10 cellular contexts compared by ENCODE assay signal in the genomic region with DNA sequence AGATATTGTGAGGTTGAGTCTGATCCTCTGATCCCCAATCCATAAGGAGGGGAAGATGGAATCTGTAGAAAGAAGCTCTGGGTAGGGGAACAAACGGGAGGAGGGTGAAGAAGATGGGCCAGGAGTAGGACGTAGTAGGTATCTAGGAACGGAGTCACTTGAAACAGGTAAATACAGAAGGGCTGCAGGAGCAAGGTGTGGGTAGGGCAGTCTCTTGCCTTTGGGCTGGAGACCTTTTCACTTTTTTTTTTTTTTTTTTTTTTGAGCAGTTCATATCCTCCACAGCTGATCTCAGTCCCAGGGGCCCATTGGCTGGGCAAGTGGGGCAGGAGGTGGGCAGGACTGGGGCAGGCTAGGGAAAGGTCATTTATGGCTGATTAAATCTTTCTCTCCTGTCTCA. TPM values are rescaled to one million over a fixed set of nuclear protein-coding genes. Genes with fewer than 3 reads are reported as not detected.
DNase-seq lines count a peak whose midpoint lies in the region; ATAC-seq and TF ChIP-seq lines count a peak whose summit lies in the region.
"Had no signal": no experiment of that assay in that cellular context is flagged by ENCODE, and none has a peak within 500 bp of the region (broad histone marks: within the 10 kb centered on the region; RNA-seq: fewer than 3 reads in every experiment).

No MANE protein-coding gene starts in this region.

- H4K20me1 ChIP-seq in SK-N-SH (ENCODE audit: insufficient read depth), result no peaks in the 10 kb centered on the region

- H3K4me1 ChIP-seq in SK-N-SH (ENCODE audit: control insufficient read depth in 1 of 2, insufficient read depth in 2 of 2, low read depth in 1 of 2, low read length in 1 of 2) (peaks cover 5 to 14% of the 10 kb centered on the region in 2 experiments; a peak in 2 of 4 replicates), skeletal muscle satellite cell (ENCODE audit: control insufficient read depth, insufficient read depth, low read length) (peaks cover 8% of the 10 kb centered on the region)

- no peaks in the 10 kb centered on the region for H3F3A ChIP-seq in SK-N-SH (replicated peaks; ENCODE audit: insufficient read depth)

- no peak overlapping the region for H2AFZ ChIP-seq in SK-N-SH (ENCODE audit: low read depth)

- no peaks in the 10 kb centered on the region for H3K27me3 ChIP-seq in SK-N-SH (ENCODE audit: insufficient read depth)
- no peaks in the 10 kb centered on the region for H3K27me3 ChIP-seq in skeletal muscle satellite cell (ENCODE audit: control insufficient read depth, insufficient read depth, low read length)
- H3K27me3 ChIP-seq: sigmoid colon had no signal

- TF ChIP-seq EP300 in SK-N-SH (IDR thresholded peaks at IDR 0.05; ENCODE audit: borderline replicate concordance in 1 of 2, low read depth in 1 of 2, low read length in 1 of 2), result no peak

- H3K9me2 ChIP-seq in SK-N-SH, result no peaks in the 10 kb centered on the region

- TF ChIP-seq RAD21 in SK-N-SH (IDR thresholded peaks at IDR 0.05; ENCODE audit: low read length), result no peak

- no peaks in the 10 kb centered on the region for H3K36me3 ChIP-seq in SK-N-SH (replicated peaks in 1 of 2; ENCODE audit: control insufficient read depth in 1 of 2, insufficient read depth in 2 of 2, low read length in 1 of 2)
- H3K36me3 ChIP-seq in SK-N-MC (ENCODE audit: insufficient read depth, low read length), result no peaks in the 10 kb centered on the region
- peaks cover 2% of the 10 kb centered on the region for H3K36me3 ChIP-seq in skeletal muscle satellite cell (ENCODE audit: insufficient read depth, low read length)

- no peak overlapping the region for H3K27ac ChIP-seq in SK-N-SH (ENCODE audit: low read depth in 2 of 2, low read length in 1 of 2)
- no peak overlapping the region for H3K27ac ChIP-seq in SK-N-MC
- H3K27ac ChIP-seq: 22Rv1 had no signal

- CTCF ChIA-PET in SK-N-SH (lab: Yijun Ruan, JAX), result no interaction called here

- H3K4me2 ChIP-seq in SK-N-SH (peak overlapping the region; percentile 99), skeletal muscle satellite cell (ENCODE audit: low read length) (peak overlapping the region; percentile 99)

- WGBS in SK-N-SH (ENCODE audit: low lambda C conversion rate), result 75% methylated on average over 3 of the region's 3 CpGs

- H3K4me3 ChIP-seq in SK-N-SH (ENCODE audit: low read depth in 2 of 2, low read length in 1 of 2), result peak overlapping the region; percentile 79 to 91; a peak in 1 of 4 replicates
- H3K4me3 ChIP-seq in SK-N-MC, result peak overlapping the region; percentile 99; the same call in 1 of the 2 replicates
- peak overlapping the region; percentile 91 for H3K4me3 ChIP-seq in skeletal muscle satellite cell (ENCODE audit: low read length)

- DNase-seq in SK-N-SH (no peak), SK-N-MC (ENCODE audit: low read depth, low spot score) (no peak), NCI-H2107 treated with DMSO at 0.1 percent for 48 hours (lab: John Stamatoyannopoulos, UW; ENCODE audit: unreplicated experiment) (no peak), kidney glomerular epithelial cell (lab: John Stamatoyannopoulos, UW) (no peak)
- DNase-seq: sigmoid colon had no signal

- peaks cover 46% of the 10 kb centered on the region for H3K79me2 ChIP-seq in SK-N-SH (ENCODE audit: insufficient read depth)

- peak overlapping the region; percentile 95; the same call in 1 of the 2 replicates for H3K9ac ChIP-seq in SK-N-SH
- peak overlapping the region; percentile 100 for H3K9ac ChIP-seq in SK-N-MC (ENCODE audit: insufficient read length)
- H3K9ac ChIP-seq in skeletal muscle satellite cell (ENCODE audit: low read depth, low read length), result peak overlapping the region; percentile 97

- POLR2A ChIA-PET in SK-N-SH (lab: Yijun Ruan, JAX), result interaction anchor here (0.6 kb wide), 1 partner anchor 26 kb away, joined by 3 read pairs; no protein-coding TSS in a partner anchor

- no peak for TF ChIP-seq CTCF in SK-N-SH (IDR thresholded peaks at IDR 0.05)

- ATAC-seq in SK-N-SH treated with all-trans-retinoic acid at 6 μM for 48 hours (no peak), esophagus mucosa (peak; percentile 1), HG03135 (IDR thresholded peaks at IDR 0.05; ENCODE audit: unreplicated experiment) (no peak)

- H3K9me3 ChIP-seq in SK-N-SH, result no peaks in the 10 kb centered on the region
- H3K9me3 ChIP-seq in SK-N-MC (ENCODE audit: low read depth, low read length), result no peaks in the 10 kb centered on the region
- H3K9me3 ChIP-seq in skeletal muscle satellite cell (replicated peaks; ENCODE audit: low read length), result no peaks in the 10 kb centered on the region
- H3K9me3 ChIP-seq: sigmoid colon had no signal

TF ChIP-seq in SK-N-SH, 30 proteins besides CTCF, POLR2A, EP300 and RAD21:
- TF ChIP-seq, protein P1, sequence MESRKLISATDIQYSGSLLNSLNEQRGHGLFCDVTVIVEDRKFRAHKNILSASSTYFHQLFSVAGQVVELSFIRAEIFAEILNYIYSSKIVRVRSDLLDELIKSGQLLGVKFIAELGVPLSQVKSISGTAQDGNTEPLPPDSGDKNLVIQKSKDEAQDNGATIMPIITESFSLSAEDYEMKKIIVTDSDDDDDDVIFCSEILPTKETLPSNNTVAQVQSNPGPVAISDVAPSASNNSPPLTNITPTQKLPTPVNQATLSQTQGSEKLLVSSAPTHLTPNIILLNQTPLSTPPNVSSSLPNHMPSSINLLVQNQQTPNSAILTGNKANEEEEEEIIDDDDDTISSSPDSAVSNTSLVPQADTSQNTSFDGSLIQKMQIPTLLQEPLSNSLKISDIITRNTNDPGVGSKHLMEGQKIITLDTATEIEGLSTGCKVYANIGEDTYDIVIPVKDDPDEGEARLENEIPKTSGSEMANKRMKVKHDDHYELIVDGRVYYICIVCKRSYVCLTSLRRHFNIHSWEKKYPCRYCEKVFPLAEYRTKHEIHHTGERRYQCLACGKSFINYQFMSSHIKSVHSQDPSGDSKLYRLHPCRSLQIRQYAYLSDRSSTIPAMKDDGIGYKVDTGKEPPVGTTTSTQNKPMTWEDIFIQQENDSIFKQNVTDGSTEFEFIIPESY (IDR thresholded peaks at IDR 0.05; ENCODE audit: borderline replicate concordance, low read depth), result no peak
- TF ChIP-seq RCOR1 (IDR thresholded peaks at IDR 0.05; ENCODE audit: low read length), result no peak
- no peak for TF ChIP-seq CHD2 (IDR thresholded peaks at IDR 0.05; ENCODE audit: low read length, partially characterized antibody)
- TF ChIP-seq MEF2A (IDR thresholded peaks at IDR 0.05; ENCODE audit: borderline replicate concordance, low read depth), result no peak
- TF ChIP-seq, protein P2, sequence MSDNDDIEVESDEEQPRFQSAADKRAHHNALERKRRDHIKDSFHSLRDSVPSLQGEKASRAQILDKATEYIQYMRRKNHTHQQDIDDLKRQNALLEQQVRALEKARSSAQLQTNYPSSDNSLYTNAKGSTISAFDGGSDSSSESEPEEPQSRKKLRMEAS (IDR thresholded peaks at IDR 0.05; ENCODE audit: low read depth), result no peak
TF ChIP-seq in SK-N-SH: peak in this region for 0.

TF ChIP-seq in SK-N-SH treated with all-trans-retinoic acid at 6 μM for 48 hours, 23 proteins besides CTCF, POLR2A, EP300 and RAD21 (continues in another document):
- TF ChIP-seq, protein P3, sequence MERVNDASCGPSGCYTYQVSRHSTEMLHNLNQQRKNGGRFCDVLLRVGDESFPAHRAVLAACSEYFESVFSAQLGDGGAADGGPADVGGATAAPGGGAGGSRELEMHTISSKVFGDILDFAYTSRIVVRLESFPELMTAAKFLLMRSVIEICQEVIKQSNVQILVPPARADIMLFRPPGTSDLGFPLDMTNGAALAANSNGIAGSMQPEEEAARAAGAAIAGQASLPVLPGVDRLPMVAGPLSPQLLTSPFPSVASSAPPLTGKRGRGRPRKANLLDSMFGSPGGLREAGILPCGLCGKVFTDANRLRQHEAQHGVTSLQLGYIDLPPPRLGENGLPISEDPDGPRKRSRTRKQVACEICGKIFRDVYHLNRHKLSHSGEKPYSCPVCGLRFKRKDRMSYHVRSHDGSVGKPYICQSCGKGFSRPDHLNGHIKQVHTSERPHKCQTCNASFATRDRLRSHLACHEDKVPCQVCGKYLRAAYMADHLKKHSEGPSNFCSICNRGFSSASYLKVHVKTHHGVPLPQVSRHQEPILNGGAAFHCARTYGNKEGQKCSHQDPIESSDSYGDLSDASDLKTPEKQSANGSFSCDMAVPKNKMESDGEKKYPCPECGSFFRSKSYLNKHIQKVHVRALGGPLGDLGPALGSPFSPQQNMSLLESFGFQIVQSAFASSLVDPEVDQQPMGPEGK (CRISPR knock-in tag; IDR thresholded peaks at IDR 0.05; ENCODE audit: borderline replicate concordance), result no peak
- TF ChIP-seq ZC3H10 (CRISPR knock-in tag; IDR thresholded peaks at IDR 0.05) (no peak), ZNF565 (CRISPR knock-in tag; conservative IDR thresholded peaks at IDR 0.05; ENCODE audit: low read depth) (no peak)

RNA-seq across cellular contexts. Expression of a gene that starts 1.5 kb away (rescaled TPM):
- polyA plus RNA-seq in SK-N-SH (2012; rRNA removed), result 16.3 and 30.9 TPM in 2 replicates
- polyA plus RNA-seq in SK-N-SH (2012; cell fraction: cytosol; rRNA removed), result 10.7 and 13.2 TPM in 2 replicates
- polyA plus RNA-seq in SK-N-SH (2012; cell fraction: nucleus; rRNA removed), result 24.9 and 25.6 TPM in 2 replicates
- total RNA-seq in esophagus mucosa, result 49.3 TPM
- 23.3 and 27.7 TPM in 2 replicates for total RNA-seq in skeletal muscle satellite cell (2012; rRNA removed)

RNA-seq across cellular contexts. Expression of a gene that starts 1.9 kb away (rescaled TPM):
- 71.3 and 74.1 TPM in 2 replicates for polyA plus RNA-seq in SK-N-SH (2012; rRNA removed)
- polyA plus RNA-seq in SK-N-SH (2012; cell fraction: cytosol; rRNA removed), result 37.8 and 52.6 TPM in 2 replicates
- 42.1 and 45.3 TPM in 2 replicates for polyA plus RNA-seq in SK-N-SH (2012; cell fraction: nucleus; rRNA removed)
- total RNA-seq in esophagus mucosa, result 15.7 TPM
- 21.0 and 24.1 TPM in 2 replicates for total RNA-seq in skeletal muscle satellite cell (2012; rRNA removed)

RNA-seq across cellular contexts. Expression of a gene that starts 22.8 kb away (rescaled TPM):
- 5.1 and 5.7 TPM in 2 replicates for polyA plus RNA-seq in SK-N-SH (2012; rRNA removed)
- 0.85 and 1.0 TPM in 2 replicates for polyA plus RNA-seq in SK-N-SH (2012; cell fraction: cytosol; rRNA removed)
- 36.4 and 58.3 TPM in 2 replicates for polyA plus RNA-seq in SK-N-SH (2012; cell fraction: nucleus; rRNA removed)
- total RNA-seq in esophagus mucosa, result 20.0 TPM
- total RNA-seq in skeletal muscle satellite cell (2012; rRNA removed), result 3.8 and 5.7 TPM in 2 replicates

RNA-seq across cellular contexts. Expression of a gene that starts 28.1 kb away (rescaled TPM):
- polyA plus RNA-seq in SK-N-SH (2012; rRNA removed), result not detected in 2 replicates
- polyA plus RNA-seq in SK-N-SH (2012; cell fraction: cytosol; rRNA removed), result 0.04 TPM in 1 of 2 replicates, not detected in the other
- polyA plus RNA-seq in SK-N-SH (2012; cell fraction: nucleus; rRNA removed), result 0.04 TPM in 2 replicates
- 40.4 TPM for total RNA-seq in esophagus mucosa
- total RNA-seq in skeletal muscle satellite cell (2012; rRNA removed), result 0.22 and 0.25 TPM in 2 replicates

RNA-seq across cellular contexts. Expression of a gene that starts 35.1 kb away (rescaled TPM):
- 9.0 and 13.3 TPM in 2 replicates for polyA plus RNA-seq in SK-N-SH (2012; rRNA removed)
- 9.6 and 10.5 TPM in 2 replicates for polyA plus RNA-seq in SK-N-SH (2012; cell fraction: cytosol; rRNA removed)
- 8.1 and 9.0 TPM in 2 replicates for polyA plus RNA-seq in SK-N-SH (2012; cell fraction: nucleus; rRNA removed)
- 4.3 TPM for total RNA-seq in esophagus mucosa
- total RNA-seq in skeletal muscle satellite cell (2012; rRNA removed), result 3.7 and 5.3 TPM in 2 replicates
